Comparison of ENCODE assay signal across 20 cellular contexts in the genomic region with DNA sequence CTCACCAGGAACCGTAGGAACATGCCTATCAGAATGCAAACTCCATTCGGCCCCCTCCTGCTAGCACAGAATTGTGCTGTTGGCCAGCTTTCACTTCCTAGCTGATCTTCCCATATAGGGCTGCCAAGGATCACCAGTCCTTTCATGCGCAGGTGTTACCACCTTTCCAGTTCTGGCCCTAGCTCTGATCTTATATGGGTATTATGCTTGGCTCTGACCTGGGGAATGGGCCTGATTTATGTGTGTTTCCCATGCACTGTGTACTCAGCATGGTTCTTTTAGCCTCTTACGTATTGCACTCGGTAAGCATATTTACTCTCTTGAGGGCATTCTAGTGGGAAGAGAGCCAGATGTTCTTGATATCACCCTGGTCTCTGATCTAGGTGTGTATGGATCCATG.
"Had no signal": no experiment of that assay in that cellular context is flagged by ENCODE, and none has a peak within 500 bp of the region (broad histone marks: within the 10 kb centered on the region; RNA-seq: fewer than 3 reads in every experiment).

No MANE protein-coding gene starts in this region.

- H3K9me3 ChIP-seq: adrenal gland, breast epithelium, esophagus squamous epithelium, gastrocnemius medialis, neutrophil, tibial artery had no signal

- DNase-seq: activated T-cell treated with anti-CD3 and anti-CD28 coated beads, Interleukin-2, amount 50 U/mL, for 1 hour; adrenal gland; endodermal cell; esophagus squamous epithelium; gastrocnemius medialis; hypothalamus; right cardiac atrium; stimulated activated CD4-positive, alpha-beta T cell treated with anti-CD3 and anti-CD28 coated beads, Interleukin-1b, Interleukin-23, amount 100 ng/mL, for 48 hours; T1000; tibial artery had no signal

- H3K27me3 Mint-ChIP-seq: activated naive CD8-positive, alpha-beta T cell; memory B cell; stimulated activated naive CD8-positive, alpha-beta T cell treated with anti-CD3 and anti-CD28 coated beads, Interleukin-15, Interleukin-2, amounts not matched to agents 100 ng/mL and 50 ng/mL, for 24 hours had no signal

- H3K27ac ChIP-seq: adrenal gland, breast epithelium, coronary artery, esophagus squamous epithelium, gastrocnemius medialis, neutrophil, parathyroid adenoma, tibial artery had no signal

- H3K36me3 Mint-ChIP-seq: WTC11 had no signal

- H3K4me1 Mint-ChIP-seq: memory B cell, nephron, WTC11 had no signal

- FAIRE-seq: astrocyte had no signal

- H3K4me1 ChIP-seq: adrenal gland, breast epithelium, esophagus squamous epithelium, gastrocnemius medialis, parathyroid adenoma, tibial artery had no signal

- H3K36me3 ChIP-seq: adrenal gland, breast epithelium, gastrocnemius medialis, neutrophil, tibial artery had no signal

- H3K4me3 Mint-ChIP-seq: activated naive CD8-positive, alpha-beta T cell; endodermal cell; memory B cell; nephron; stimulated activated naive CD8-positive, alpha-beta T cell treated with anti-CD3 and anti-CD28 coated beads, Interleukin-15, Interleukin-2, amounts not matched to agents 100 ng/mL and 50 ng/mL, for 24 hours; WTC11 had no signal

- H3K27ac Mint-ChIP-seq: activated naive CD8-positive, alpha-beta T cell; endodermal cell; memory B cell; nephron; stimulated activated naive CD8-positive, alpha-beta T cell treated with anti-CD3 and anti-CD28 coated beads, Interleukin-15, Interleukin-2, amounts not matched to agents 100 ng/mL and 50 ng/mL, for 24 hours; WTC11 had no signal

- H3K4me3 ChIP-seq: adrenal gland, breast epithelium, coronary artery, esophagus squamous epithelium, gastrocnemius medialis, tibial artery had no signal

- H3K27me3 ChIP-seq: adrenal gland, breast epithelium, esophagus squamous epithelium, gastrocnemius medialis, neutrophil, tibial artery had no signal

- ATAC-seq: gastrocnemius medialis, right cardiac atrium, WTC11 had no signal
